In the genomic region with DNA sequence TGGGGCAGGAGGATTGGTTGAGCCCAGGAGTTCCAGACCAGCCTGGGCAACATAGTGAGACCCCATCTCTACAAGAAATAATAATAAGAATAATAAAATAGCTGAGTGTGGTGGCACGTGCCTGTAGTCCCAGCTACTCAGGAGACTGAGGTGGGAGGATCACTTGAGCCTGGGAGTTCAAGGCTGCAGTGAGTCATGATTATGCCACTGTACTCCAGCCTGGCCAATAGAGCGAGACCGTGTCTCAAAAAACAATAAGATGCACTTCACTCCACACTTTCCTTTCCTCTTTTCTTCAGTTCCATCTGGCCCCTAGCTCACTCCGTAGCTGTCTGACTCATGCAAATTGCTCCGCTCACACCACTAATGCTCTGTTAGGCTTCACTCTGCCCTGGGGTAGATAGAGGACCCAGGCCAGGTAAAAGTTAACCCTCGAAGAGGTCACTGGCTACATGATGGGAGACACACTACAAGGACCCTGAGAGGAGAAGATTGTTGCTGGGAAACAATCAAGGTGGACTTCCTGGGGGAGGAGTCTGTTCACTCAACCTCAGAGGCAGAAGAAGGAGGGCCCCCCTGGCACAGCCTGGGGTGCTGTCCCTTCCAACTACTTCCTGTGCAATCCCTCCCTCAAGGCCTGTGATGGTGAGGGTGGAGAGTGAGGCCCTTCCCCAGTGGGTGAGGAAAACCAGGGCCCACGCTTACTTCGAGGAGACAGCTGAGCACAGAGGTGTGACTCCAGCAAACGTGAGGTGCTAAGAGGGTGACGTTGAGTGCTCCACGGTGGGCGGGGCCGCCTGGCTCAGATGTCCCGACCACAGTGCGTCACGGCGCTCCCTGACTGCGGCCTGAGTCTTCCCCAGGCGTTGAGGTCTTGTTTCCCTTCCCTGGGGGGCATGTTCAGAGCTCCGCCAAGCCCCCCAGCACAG, we compare ENCODE assay signal across 9 cellular contexts. TPM values are rescaled to one million over a fixed set of nuclear protein-coding genes. Genes with fewer than 3 reads are reported as not detected.
DNase-seq lines count a peak whose midpoint lies in the region; ATAC-seq, FAIRE-seq and TF ChIP-seq lines count a peak whose summit lies in the region.
"Had no signal": no experiment of that assay in that cellular context is flagged by ENCODE, and none has a peak within 500 bp of the region (broad histone marks: within the 10 kb centered on the region; RNA-seq: fewer than 3 reads in every experiment).

No MANE protein-coding gene starts in this region.

- intact Hi-C loops in natural killer cell (cut with micrococcal nuclease), result no loop called here
- intact Hi-C loops in esophagus muscularis mucosa (cut with DNase I), result no loop called here

- H3K27ac ChIP-seq in A549 (peak overlapping the region in 1 of 2 experiments; percentile 57; a peak in 2 of 6 replicates), esophagus muscularis mucosa (replicated peaks in 1 of 4) (no peak overlapping the region)

- DNase-seq in A549 (ENCODE audit: low read depth in 1 of 2, low spot score in 1 of 2), result no peak
- peak; percentile 63 to 64 for DNase-seq in activated CD8-positive, alpha-beta memory T cell treated with anti-CD3 and anti-CD28 coated beads for 4 hours (ENCODE audit: low read depth in 2 of 2)
- peak; percentile 59 for DNase-seq in natural killer cell
- DNase-seq in esophagus muscularis mucosa (ENCODE audit: extremely low spot score), result no peak
- DNase-seq in GM19240 (ENCODE audit: insufficient read length, low spot score), result no peak
- DNase-seq in SHP77 treated with DMSO at 0.1 percent for 48 hours (lab: John Stamatoyannopoulos, UW), result no peak

- POLR2A ChIA-PET in A549 (lab: Yijun Ruan, JAX), result interaction anchor here (3.5 kb wide), 1 partner anchor 9 kb away, joined by 10 read pairs; a partner anchor contains a TSS

- H3K27me3 Mint-ChIP-seq in natural killer cell (ENCODE audit: low read depth in 2 of 2), result no peaks in the 10 kb centered on the region

- H3K9me3 ChIP-seq in A549 (no peaks in the 10 kb centered on the region), esophagus muscularis mucosa (no peaks in the 10 kb centered on the region)

- 82% methylated on average over 19 of the region's 20 CpGs for WGBS in A549 (ENCODE audit: missing lambda C conversion rate)
- 56% methylated on average over 20 of the region's 20 CpGs for whole genome bisulfite sequencing in esophagus muscularis mucosa

- peaks cover 44% of the 10 kb centered on the region for H3K4me1 ChIP-seq in A549
- H3K4me1 ChIP-seq in esophagus muscularis mucosa, result peaks cover 2 to 11% (median 8%) of the 10 kb centered on the region in 4 donors

- ATAC-seq in A549 (no peak), GM19043 (IDR thresholded peaks at IDR 0.05; ENCODE audit: low read depth, unreplicated experiment) (peak; percentile 43), HG03432 (IDR thresholded peaks at IDR 0.05; ENCODE audit: unreplicated experiment) (peak; percentile 44), natural killer cell (peak; percentile 87 to 92 (median 89))

- TF ChIP-seq POLR2A in A549 (IDR thresholded peaks at IDR 0.05; ENCODE audit: low read length) (no peak), esophagus muscularis mucosa (IDR thresholded peaks at IDR 0.05; ENCODE audit: low read depth) (no peak)

- TF ChIP-seq CTCF in A549 (IDR thresholded peaks at IDR 0.05) (no peak), natural killer cell (IDR thresholded peaks at IDR 0.05) (no peak), esophagus muscularis mucosa (IDR thresholded peaks at IDR 0.05) (no peak)

- H3K4me1 Mint-ChIP-seq in natural killer cell, result peaks cover 23 to 27% of the 10 kb centered on the region in 2 donors

- H3K4me3 ChIP-seq in A549, result no peak overlapping the region
- H3K4me3 ChIP-seq in esophagus muscularis mucosa, result no peak overlapping the region

- no peaks in the 10 kb centered on the region for H3K36me3 Mint-ChIP-seq in natural killer cell

- H3K4me2 ChIP-seq in A549, result no peak overlapping the region

- peak overlapping the region; percentile 6 to 63 for H3K27ac Mint-ChIP-seq in natural killer cell

- no peak for TF ChIP-seq RAD21 in A549 (conservative IDR thresholded peaks at IDR 0.05 in 1 of 2, IDR thresholded peaks at IDR 0.05 in 1 of 2)

- no peak overlapping the region for H3K4me3 Mint-ChIP-seq in natural killer cell

- TF ChIP-seq EP300 in A549 (IDR thresholded peaks at IDR 0.05) (no peak), esophagus muscularis mucosa (IDR thresholded peaks at IDR 0.05) (no peak)

- H3K9me3 Mint-ChIP-seq in natural killer cell, result no peaks in the 10 kb centered on the region

- no peak for FAIRE-seq in A549 (lab: Jason Lieb, UNC)

- CTCF ChIA-PET in A549 (lab: Yijun Ruan, JAX), result interaction anchor here (0.7 to 2.4 kb wide), 5 partner anchors 19 to 341 kb away, joined by 4 to 9 read pairs (median 5); no protein-coding TSS in a partner anchor

- H3K36me3 ChIP-seq in esophagus muscularis mucosa, result no peaks in the 10 kb centered on the region

- peaks cover 0 to 25% (median 2%) of the 10 kb centered on the region in 4 donors for H3K27me3 ChIP-seq in esophagus muscularis mucosa

TF ChIP-seq in A549, 52 proteins besides CTCF, POLR2A, EP300 and RAD21:
- peak; percentile 90 for TF ChIP-seq ZFP36 (IDR thresholded peaks at IDR 0.05; ENCODE audit: borderline replicate concordance, partially characterized antibody)
- TF ChIP-seq FOSL2 (IDR thresholded peaks at IDR 0.05), result no peak
- TF ChIP-seq FOSL2 (CRISPR knock-in tag; IDR thresholded peaks at IDR 0.05), result no peak

RNA-seq across cellular contexts. Expression of a gene that starts 8.8 kb away (rescaled TPM):
- polyA plus RNA-seq in A549 (2011; rRNA removed), result 5.4 and 6.3 TPM in 2 replicates
- polyA plus RNA-seq in A549 (2012; cell fraction: cytosol; rRNA removed), result 7.6 and 11.7 TPM in 2 replicates
- 10.4 and 15.2 TPM in 2 replicates for polyA plus RNA-seq in A549 (2012; cell fraction: nucleus; rRNA removed)
- 11.1 to 16.7 TPM (median 15.9 TPM) in 3 replicates for polyA plus RNA-seq in A549 (2017; fragmentation: RNase III; extraction: RNeasy Plus Mini Kit Qiagen cat#74134 plus additional on column Dnase treatment)
- 1.9 and 2.6 TPM in 2 replicates for polyA minus RNA-seq in A549 (2011; rRNA and poly(A)+ RNA removed)
- total RNA-seq in natural killer cell, result 1 to 10 TPM; 3.3 to 6.0 (median 5.6) TPM
- 1 to 10 TPM in 1 of 4 donors, under 1 TPM in 2, not detected in 1; 0.29 to 2.7 (median 0.45) TPM for total RNA-seq in esophagus muscularis mucosa

RNA-seq across cellular contexts. Expression of a gene that starts 19.9 kb away (rescaled TPM):
- polyA plus RNA-seq in A549 (2011; rRNA removed), result 2.2 and 2.5 TPM in 2 replicates
- 10.5 and 13.2 TPM in 2 replicates for polyA plus RNA-seq in A549 (2012; cell fraction: cytosol; rRNA removed)
- 9.8 and 12.8 TPM in 2 replicates for polyA plus RNA-seq in A549 (2012; cell fraction: nucleus; rRNA removed)
- 15.4 to 17.6 TPM (median 17.5 TPM) in 3 replicates for polyA plus RNA-seq in A549 (2017; fragmentation: RNase III; extraction: RNeasy Plus Mini Kit Qiagen cat#74134 plus additional on column Dnase treatment)
- 7.2 and 19.0 TPM in 2 replicates for polyA minus RNA-seq in A549 (2011; rRNA and poly(A)+ RNA removed)
- total RNA-seq in natural killer cell, result 1 to 10 TPM in 2 of 3 donors, under 1 TPM in 1; 0.40 to 2.6 (median 1.8) TPM
- total RNA-seq in esophagus muscularis mucosa, result 1 to 10 TPM; 1.7 to 4.7 (median 3.4) TPM

RNA-seq across cellular contexts. Expression of a gene that starts 40.4 kb away (rescaled TPM):
- polyA plus RNA-seq in A549 (2011; rRNA removed) (0.26 and 0.30 TPM in 2 replicates), A549 (2017; fragmentation: RNase III; extraction: RNeasy Plus Mini Kit Qiagen cat#74134 plus additional on column Dnase treatment) (0.22 to 0.32 TPM (median 0.28 TPM) in 3 replicates)
- polyA plus RNA-seq in A549 (2012; cell fraction: cytosol; rRNA removed), result 0.26 and 0.35 TPM in 2 replicates
- 0.20 and 0.35 TPM in 2 replicates for polyA plus RNA-seq in A549 (2012; cell fraction: nucleus; rRNA removed)
- 0.24 TPM in 1 of 2 replicates, not detected in the other for polyA minus RNA-seq in A549 (2011; rRNA and poly(A)+ RNA removed)
- total RNA-seq in natural killer cell (100 to 1,000 TPM; 175 to 197 (median 188) TPM), esophagus muscularis mucosa (1 to 10 TPM in 2 of 4 donors, under 1 TPM in 2; 0.13 to 2.8 (median 1.1) TPM)

RNA-seq across cellular contexts. Expression of a gene that starts 57.9 kb away (rescaled TPM):
- 1.9 TPM in 2 replicates for polyA plus RNA-seq in A549 (2011; rRNA removed)
- polyA plus RNA-seq in A549 (2012; cell fraction: cytosol; rRNA removed), result 5.1 and 7.9 TPM in 2 replicates
- 3.7 and 5.7 TPM in 2 replicates for polyA plus RNA-seq in A549 (2012; cell fraction: nucleus; rRNA removed)
- 4.2 to 5.7 TPM (median 4.5 TPM) in 3 replicates for polyA plus RNA-seq in A549 (2017; fragmentation: RNase III; extraction: RNeasy Plus Mini Kit Qiagen cat#74134 plus additional on column Dnase treatment)
- polyA minus RNA-seq in A549 (2011; rRNA and poly(A)+ RNA removed), result 0.79 and 1.2 TPM in 2 replicates
- 1 to 10 TPM in 1 of 3 donors, under 1 TPM in 1, not detected in 1; 0.59 to 1.1 TPM for total RNA-seq in natural killer cell
- 1 to 10 TPM in 3 of 4 donors, not detected in 1; 1.8 to 2.7 (median 2.4) TPM for total RNA-seq in esophagus muscularis mucosa
- total RNA-seq: right cardiac atrium had no signal

Comparison
In these comparisons a context has a peak if more than half of its experiments do, and no peak if none do; other contexts are left out.
1. ATAC-seq: peak in GM19043 (single experiment), HG03432 (single experiment) and natural killer cell (3 of 3); none in A549 (0 of 2).
2. DNase-seq: peak in activated CD8-positive, alpha-beta memory T cell treated with anti-CD3 and anti-CD28 coated beads for 4 hours (2 of 2) and natural killer cell (single experiment); none in A549 (0 of 2), esophagus muscularis mucosa (single experiment), GM19240 (single experiment) and SHP77 treated with DMSO at 0.1 percent for 48 hours (single experiment).
3. RNA of a gene that starts 40.4 kb away (total RNA-seq): 175 to 197 TPM in natural killer cell; 0.13 to 2.8 TPM in esophagus muscularis mucosa; every median in the first group is over 10 times any median in the second.